23 cellular contexts compared by ENCODE assay signal in genomic region chr7:45962861-45963260, GRCh38.
"Had no signal": no experiment of that assay in that cellular context is flagged by ENCODE, and none has a peak within 500 bp of the region (broad histone marks: within the 10 kb centered on the region; RNA-seq: fewer than 3 reads in every experiment).

No MANE protein-coding gene starts in this region.

- H3K9me3 ChIP-seq: prostate gland, sigmoid colon, spleen, testis, tibial artery, upper lobe of left lung had no signal

- H3K36me3 ChIP-seq: prostate gland, sigmoid colon, spleen, tibial artery, upper lobe of left lung had no signal

- H3K27me3 ChIP-seq: sigmoid colon, spleen, testis, tibial artery, upper lobe of left lung had no signal

- H3K27ac ChIP-seq: coronary artery, prostate gland, sigmoid colon, skin epidermis, spleen, testis, tibial artery, upper lobe of left lung had no signal

- H3K4me3 ChIP-seq: coronary artery, prostate gland, sigmoid colon, skin epidermis, spleen, testis, tibial artery, upper lobe of left lung had no signal

- H3K4me1 ChIP-seq: prostate gland, sigmoid colon, spleen, testis, tibial artery, upper lobe of left lung had no signal

- DNase-seq: dermis blood vessel endothelial cell; effector memory CD8-positive, alpha-beta T cell; hypothalamus; immature natural killer cell; islet precursor cell; kidney glomerular epithelial cell; mesendoderm; midbrain; naive thymus-derived CD8-positive, alpha-beta T cell; nephron progenitor cell; nucleus accumbens; right cardiac atrium; spleen; stimulated activated CD4-positive, alpha-beta T cell treated with anti-CD3 and anti-CD28 coated beads, Interleukin-4, amount 100 ng/mL, for 4 hours; stimulated activated naive CD8-positive, alpha-beta T cell treated with anti-CD3 and anti-CD28 coated beads, Interleukin-15, Interleukin-2, amounts not matched to agents 100 U/mL and 50 U/mL, for 24 hours; substantia nigra; testis; tibial artery; upper lobe of left lung had no signal
